In genomic region chr10:114315566-114316420, GRCh38 we compare ENCODE assay signal across 26 cellular contexts.
"Had no signal": no experiment of that assay in that cellular context is flagged by ENCODE, and none has a peak within 500 bp of the region (broad histone marks: within the 10 kb centered on the region; RNA-seq: fewer than 3 reads in every experiment).

No MANE protein-coding gene starts in this region.

- DNase-seq: activated B cell treated with CpG ODN at 0.5 μM for 24 hours; activated CD4-positive, alpha-beta T cell treated with anti-CD3 and anti-CD28 coated beads for 36 hours; activated CD4-positive, alpha-beta T cell treated with anti-CD3 and anti-CD28 coated beads, Interleukin-2, amount 50 U/mL, for 4 hours; activated CD8-positive, alpha-beta memory T cell treated with anti-CD3 and anti-CD28 coated beads for 24 hours; activated CD8-positive, alpha-beta memory T cell treated with anti-CD3 and anti-CD28 coated beads, Interleukin-2, amount 50 U/mL, for 4 hours; activated naive CD4-positive, alpha-beta T cell treated with Interleukin-2 at 50 U/mL for 16 hours; activated naive CD8-positive, alpha-beta T cell treated with anti-CD3 and anti-CD28 coated beads for 36 hours; activated T-cell treated with anti-CD3 and anti-CD28 coated beads, Interleukin-2, amount 50 U/mL, for 24 hours; colonic mucosa; endodermal cell; esophagus squamous epithelium; head of caudate nucleus; hypothalamus; left ventricle myocardium superior; stimulated activated CD4-positive, alpha-beta T cell treated with anti-CD3 and anti-CD28 coated beads, Interleukin-4, amount 100 ng/mL, for 1 hour; stimulated activated naive CD8-positive, alpha-beta T cell treated with anti-CD3 and anti-CD28 coated beads, Interleukin-15, Interleukin-2, amounts not matched to agents 100 U/mL and 50 U/mL, for 24 hours had no signal

- H3K9me3 ChIP-seq: colonic mucosa, esophagus squamous epithelium, gastroesophageal sphincter, neutrophil, pancreas, thyroid gland had no signal

- H3K27ac Mint-ChIP-seq: activated B cell treated with CpG ODN at 0.5 μM for 24 hours; activated CD4-positive, alpha-beta T cell treated with anti-CD3 and anti-CD28 coated beads for 36 hours; activated naive CD8-positive, alpha-beta T cell treated with anti-CD3 and anti-CD28 coated beads for 36 hours; activated T-cell treated with anti-CD3 and anti-CD28 coated beads, Interleukin-2, amount 50 U/mL, for 24 hours; activated T-helper 17 cell treated with anti-CD3 and anti-CD28 coated beads, Interleukin-2, amount 50 U/mL, for 72 hours; endodermal cell; memory B cell; T-helper 1 cell treated with Interleukin-12 subunit alpha and Interleukin-12 subunit beta and Interleukin-4 antibody, amounts not matched to agents 30 μg/mL and 1 μg/mL, for 36 hours had no signal

- H3K27me3 ChIP-seq: colonic mucosa, esophagus squamous epithelium, gastroesophageal sphincter, neutrophil, pancreas, thyroid gland had no signal

- H3K27me3 Mint-ChIP-seq: activated B cell treated with CpG ODN at 0.5 μM for 24 hours; activated CD4-positive, alpha-beta T cell treated with anti-CD3 and anti-CD28 coated beads for 36 hours; activated naive CD8-positive, alpha-beta T cell treated with anti-CD3 and anti-CD28 coated beads for 36 hours; activated T-cell treated with anti-CD3 and anti-CD28 coated beads, Interleukin-2, amount 50 U/mL, for 24 hours had no signal

- H3K4me1 ChIP-seq: colonic mucosa, pancreas had no signal

- FAIRE-seq: astrocyte, pancreas, urothelium cell line had no signal

- H3K4me3 ChIP-seq: colonic mucosa, esophagus squamous epithelium, gastroesophageal sphincter, pancreas, thyroid gland had no signal

- H3K27ac ChIP-seq: colonic mucosa, esophagus squamous epithelium, gastroesophageal sphincter, neutrophil, pancreas had no signal

- H3K4me1 Mint-ChIP-seq: activated B cell treated with CpG ODN at 0.5 μM for 24 hours; activated CD4-positive, alpha-beta T cell treated with anti-CD3 and anti-CD28 coated beads for 36 hours; activated naive CD8-positive, alpha-beta T cell treated with anti-CD3 and anti-CD28 coated beads for 36 hours; activated T-helper 17 cell treated with anti-CD3 and anti-CD28 coated beads, Interleukin-2, amount 50 U/mL, for 72 hours; central memory CD8-positive, alpha-beta T cell; memory B cell had no signal

- H3K36me3 Mint-ChIP-seq: activated naive CD8-positive, alpha-beta T cell treated with anti-CD3 and anti-CD28 coated beads for 36 hours; memory B cell had no signal

- H3K4me3 Mint-ChIP-seq: activated B cell treated with CpG ODN at 0.5 μM for 24 hours; activated CD4-positive, alpha-beta T cell treated with anti-CD3 and anti-CD28 coated beads for 36 hours; activated naive CD8-positive, alpha-beta T cell treated with anti-CD3 and anti-CD28 coated beads for 36 hours; activated T-cell treated with anti-CD3 and anti-CD28 coated beads, Interleukin-2, amount 50 U/mL, for 24 hours; activated T-helper 17 cell treated with anti-CD3 and anti-CD28 coated beads, Interleukin-2, amount 50 U/mL, for 72 hours; central memory CD8-positive, alpha-beta T cell; endodermal cell; memory B cell; T-helper 1 cell treated with Interleukin-12 subunit alpha and Interleukin-12 subunit beta and Interleukin-4 antibody, amounts not matched to agents 30 μg/mL and 1 μg/mL, for 36 hours had no signal

- H3K9me3 Mint-ChIP-seq: activated B cell treated with CpG ODN at 0.5 μM for 24 hours; activated naive CD8-positive, alpha-beta T cell treated with anti-CD3 and anti-CD28 coated beads for 36 hours; activated T-cell treated with anti-CD3 and anti-CD28 coated beads, Interleukin-2, amount 50 U/mL, for 24 hours; activated T-helper 17 cell treated with anti-CD3 and anti-CD28 coated beads, Interleukin-2, amount 50 U/mL, for 72 hours; central memory CD8-positive, alpha-beta T cell; endodermal cell; memory B cell; T-helper 1 cell treated with Interleukin-12 subunit alpha and Interleukin-12 subunit beta and Interleukin-4 antibody, amounts not matched to agents 30 μg/mL and 1 μg/mL, for 36 hours had no signal

- H3K36me3 ChIP-seq: colonic mucosa, neutrophil, pancreas had no signal
